Comparison of ENCODE assay signal across 10 cellular contexts in genomic region chrX:86806786-86807185, GRCh38.
A peak's percentile ranks its signal among the peaks of the same experiment; 100 is the strongest.
DNase-seq lines count a peak whose midpoint lies in the region; ATAC-seq and TF ChIP-seq lines count a peak whose summit lies in the region.
"Had no signal": no experiment of that assay in that cellular context is flagged by ENCODE, and none has a peak within 500 bp of the region (broad histone marks: within the 10 kb centered on the region; RNA-seq: fewer than 3 reads in every experiment).

No MANE protein-coding gene starts in this region.

- peaks cover 2% of the 10 kb centered on the region; the same call in 1 of the 2 replicates for H3K9me3 ChIP-seq in HAP-1
- H3K9me3 ChIP-seq in Panc1 (ENCODE audit: control insufficient read depth, insufficient read depth, low read depth, low read length) = no peaks in the 10 kb centered on the region

- CTCF ChIA-PET in Panc1 (lab: Charles Lee) = no interaction called here

- in situ Hi-C loops in HAP-1 (cut with MboI; ENCODE audit: low sequenced_read_pairs) = no loop called here
- in situ Hi-C loops in Panc1 (cut with HindIII; ENCODE audit: low pct_unique_long_range_greater_than_20kb, low sequenced_read_pairs) = no loop called here

- H3K4me1 ChIP-seq in HAP-1 (no peaks in the 10 kb centered on the region), Panc1 (ENCODE audit: control insufficient read depth, insufficient read depth, low read length) (no peaks in the 10 kb centered on the region)

- DNase-seq in D341Med (ENCODE audit: low spot score) (peak; percentile 36), HAP-1 (ENCODE audit: low spot score in 2 of 2) (peak; percentile 50 to 71), Panc1 (ENCODE audit: low read depth, low spot score) (peak; percentile 15), iPS-NIHi7 (ENCODE audit: extremely low spot score) (peak; percentile 53), NCI-H1092 treated with DMSO at 0.1 percent for 48 hours (lab: John Stamatoyannopoulos, UW) (no peak), mesenteric fat pad (ENCODE audit: low spot score) (no peak), NCI-H446 (lab: John Stamatoyannopoulos, UW) (no peak)
- DNase-seq: activated B cell treated with CpG ODN at 0.5 μM for 24 hours; stimulated activated naive B cell treated with anti-CD40 and anti-IgM and Interleukin-4, amounts not matched to agents 10 μg/mL and 1 μg/mL and 100 μg/mL, for 72 hours had no signal

- no peak for ATAC-seq in Panc1
- ATAC-seq in GM21786 (IDR thresholded peaks at IDR 0.05; ENCODE audit: unreplicated experiment) = no peak

- H3K4me3 ChIP-seq in HAP-1 (no peak overlapping the region), Panc1 (ENCODE audit: low read depth in 2 of 2, low read length in 2 of 2) (no peak overlapping the region)

- POLR2A ChIA-PET in Panc1 (lab: Charles Lee) = no interaction called here

- no TSS peak for BruUV-seq in Panc1 (replicated peaks; lab: Mats Ljungman, UMichigan)

- H3K27me3 ChIP-seq in HAP-1 (ENCODE audit: low read depth) (no peaks in the 10 kb centered on the region), Panc1 (ENCODE audit: control insufficient read depth, insufficient read depth, low read length) (no peaks in the 10 kb centered on the region)

- no peaks in the 10 kb centered on the region for H3K36me3 ChIP-seq in HAP-1 (replicated peaks)
- H3K36me3 ChIP-seq in Panc1 (ENCODE audit: control insufficient read depth, insufficient read depth, low read length) = no peaks in the 10 kb centered on the region

- no peak overlapping the region for H3K27ac ChIP-seq in Panc1 (ENCODE audit: low read length)

- intact Hi-C loops in Panc1 (cut with micrococcal nuclease; ENCODE audit: unreplicated experiment) = loop anchor here (10.0 kb wide), 1 partner anchor 488 kb away; no protein-coding TSS in a partner anchor

- peak; percentile 43 for TF ChIP-seq CTCF in Panc1 (IDR thresholded peaks at IDR 0.05)

Comparison
In these comparisons a context has a peak if more than half of its experiments do, and no peak if none do; other contexts are left out.
1. DNase-seq: peak in D341Med (single experiment), HAP-1 (2 of 2), Panc1 (single experiment) and iPS-NIHi7 (single experiment); none in NCI-H1092 treated with DMSO at 0.1 percent for 48 hours (single experiment), mesenteric fat pad (single experiment) and NCI-H446 (0 of 2).